12 cellular contexts compared by ENCODE assay signal in the genomic region with DNA sequence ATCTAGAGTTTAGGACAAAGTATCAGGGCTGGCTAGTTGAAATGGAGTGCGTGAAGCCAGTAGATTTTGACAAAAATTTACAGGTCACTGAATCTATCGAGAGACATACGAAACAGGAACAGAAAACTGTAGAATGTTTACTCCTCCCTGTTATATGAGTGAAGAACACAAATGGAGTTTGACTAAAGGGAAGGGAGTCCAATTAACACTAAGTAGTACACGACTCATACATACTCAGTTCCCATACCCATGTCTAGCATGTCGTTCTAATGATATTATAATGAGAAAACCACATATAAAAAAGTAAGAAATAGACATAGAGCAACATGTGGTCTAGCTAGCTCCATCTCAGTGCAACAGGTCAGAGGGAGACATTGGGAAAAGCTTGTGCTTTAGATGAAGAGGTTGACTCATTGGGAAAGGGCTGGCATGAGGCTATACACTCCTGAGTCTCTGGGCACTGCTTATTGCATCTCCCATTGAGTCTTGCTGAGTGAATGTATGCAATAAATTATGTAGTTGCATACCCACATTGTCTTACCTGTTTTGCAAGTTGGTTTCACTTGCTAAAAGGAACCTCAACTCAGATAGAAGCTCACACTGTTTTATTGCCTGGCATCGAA.
A peak's percentile ranks its signal among the peaks of the same experiment; 100 is the strongest.
DNase-seq lines count a peak whose midpoint lies in the region; ATAC-seq and TF ChIP-seq lines count a peak whose summit lies in the region.
"Had no signal": no experiment of that assay in that cellular context is flagged by ENCODE, and none has a peak within 500 bp of the region (broad histone marks: within the 10 kb centered on the region; RNA-seq: fewer than 3 reads in every experiment).

No MANE protein-coding gene starts in this region.

- H3K9me3 ChIP-seq in effector memory CD4-positive, alpha-beta T cell (ENCODE audit: control insufficient read depth, low read length) = no peaks in the 10 kb centered on the region
- H3K9me3 ChIP-seq: esophagus squamous epithelium, stomach had no signal

- H3K4me3 ChIP-seq in epithelial cell of esophagus (ENCODE audit: low read length) = no peak overlapping the region
- no peak overlapping the region for H3K4me3 ChIP-seq in effector memory CD4-positive, alpha-beta T cell (ENCODE audit: insufficient read depth, low read depth, low read length, poor library complexity, severe bottlenecking)
- H3K4me3 ChIP-seq: esophagus squamous epithelium, stomach had no signal

- H3K4me1 ChIP-seq in effector memory CD4-positive, alpha-beta T cell (ENCODE audit: control insufficient read depth, insufficient read depth, low read length, poor library complexity, severe bottlenecking) = peaks cover 62% of the 10 kb centered on the region

- no peak overlapping the region for H3K27ac ChIP-seq in effector memory CD4-positive, alpha-beta T cell (ENCODE audit: insufficient read depth, low read length, poor library complexity, severe bottlenecking)
- H3K27ac ChIP-seq: parathyroid adenoma had no signal

- in situ Hi-C loops in GM13977 (cut with MboI; ENCODE audit: low pct_unique_long_range_greater_than_20kb, low sequenced_read_pairs, unreplicated experiment) = no loop called here

- no peaks in the 10 kb centered on the region for H3K27me3 ChIP-seq in effector memory CD4-positive, alpha-beta T cell (replicated peaks; ENCODE audit: control insufficient read depth, insufficient read depth, low read length, poor library complexity, severe bottlenecking)
- H3K27me3 ChIP-seq: esophagus squamous epithelium, stomach had no signal

- H3K36me3 ChIP-seq in effector memory CD4-positive, alpha-beta T cell (ENCODE audit: control insufficient read depth, insufficient read depth, low read length) = peaks cover 88% of the 10 kb centered on the region

- DNase-seq in GM13977 (ENCODE audit: low spot score) = peak; percentile 48
- peak; percentile 34 for DNase-seq in GM20000 (ENCODE audit: low spot score)
- peak; percentile 53 for DNase-seq in epithelial cell of esophagus (ENCODE audit: low read depth)
- DNase-seq in globus pallidus (ENCODE audit: low spot score) = no peak
- DNase-seq in OCI-M1 (lab: John Stamatoyannopoulos, UW) = no peak
- DNase-seq in NCI-H526 treated with DMSO at 0.1 percent for 48 hours (lab: John Stamatoyannopoulos, UW) = no peak
- DNase-seq in effector memory CD4-positive, alpha-beta T cell = no peak
- DNase-seq: esophagus squamous epithelium, NCI-H1105 treated with DMSO at 0.1 percent for 48 hours, stomach had no signal

- no peak for TF ChIP-seq CTCF in GM13977 (IDR thresholded peaks at IDR 0.05; ENCODE audit: extremely low read depth, insufficient read depth, missing control alignments)
- no peak for TF ChIP-seq CTCF in GM20000 (IDR thresholded peaks at IDR 0.05; ENCODE audit: extremely low read depth, missing control alignments)
- TF ChIP-seq CTCF in epithelial cell of esophagus (IDR thresholded peaks at IDR 0.05; ENCODE audit: insufficient read depth, low read depth, low read length, missing control alignments) = no peak

- peak; percentile 77 for ATAC-seq in HG03159 (IDR thresholded peaks at IDR 0.05; ENCODE audit: unreplicated experiment)

Comparison
In these comparisons a context has a peak if more than half of its experiments do, and no peak if none do; other contexts are left out.
1. DNase-seq: peak in GM13977 (single experiment), GM20000 (single experiment) and epithelial cell of esophagus (single experiment); none in globus pallidus (single experiment), OCI-M1 (single experiment), NCI-H526 treated with DMSO at 0.1 percent for 48 hours (single experiment) and effector memory CD4-positive, alpha-beta T cell (0 of 3).